ENCODE assay signal across 8 cellular contexts in genomic region chr10:28179490-28180099, GRCh38.
DNase-seq lines count a peak whose midpoint lies in the region; ATAC-seq and TF ChIP-seq lines count a peak whose summit lies in the region.

No MANE protein-coding gene starts in this region.

- no peaks in the 10 kb centered on the region for H3K9me3 Mint-ChIP-seq in Calu3 (ENCODE audit: low read depth, unreplicated experiment)

- CTCF ChIA-PET in Calu3 (lab: Charles Lee): interaction anchor here (0.6 to 1.3 kb wide), 8 partner anchors 18 to 621 kb away, joined by 3 to 15 read pairs (median 4); no protein-coding TSS in a partner anchor

- no peaks in the 10 kb centered on the region for H3K36me3 Mint-ChIP-seq in Calu3 (ENCODE audit: insufficient read depth, unreplicated experiment)

- peak; percentile 60 for TF ChIP-seq CTCF in Calu3 (IDR thresholded peaks at IDR 0.05; ENCODE audit: unreplicated experiment)

- intact Hi-C loops in Calu3 (cut with micrococcal nuclease; ENCODE audit: unreplicated experiment): loop anchor here (1.0 to 10.0 kb wide), 4 partner anchors 61 to 625 kb away; no protein-coding TSS in a partner anchor

- TF ChIP-seq RAD21 in Ishikawa (IDR thresholded peaks at IDR 0.05; ENCODE audit: low read depth): peak; percentile 82

- no peaks in the 10 kb centered on the region for H3K27me3 Mint-ChIP-seq in Calu3 (ENCODE audit: unreplicated experiment)

- H3K4me3 ChIP-seq in SK-N-MC: no peak overlapping the region

- H3K4me1 Mint-ChIP-seq in Calu3 (ENCODE audit: low read depth, unreplicated experiment): peaks cover 17% of the 10 kb centered on the region

- peak; percentile 67 for ATAC-seq in GM18861 (IDR thresholded peaks at IDR 0.05; ENCODE audit: unreplicated experiment)
- no peak for ATAC-seq in HG03521 (IDR thresholded peaks at IDR 0.05; ENCODE audit: unreplicated experiment)
- no peak for ATAC-seq in HG03025 (IDR thresholded peaks at IDR 0.05; ENCODE audit: low FRiP score, unreplicated experiment)

- peak; percentile 57 for DNase-seq in Calu3
- DNase-seq in SK-N-MC (ENCODE audit: low read depth, low spot score): peak; percentile 26
- DNase-seq in dermis microvascular lymphatic vessel endothelial cell (ENCODE audit: low read depth in 2 of 2): peak; percentile 54 to 63
- DNase-seq in lung microvascular endothelial cell (ENCODE audit: low read depth in 2 of 2): peak; percentile 57 to 78

- TF ChIP-seq EP300 in Ishikawa (IDR thresholded peaks at IDR 0.05; ENCODE audit: borderline replicate concordance): no peak

- peak overlapping the region; percentile 23 for H3K27ac Mint-ChIP-seq in Calu3 (ENCODE audit: unreplicated experiment)

- peak overlapping the region; percentile 3 for H3K4me3 Mint-ChIP-seq in Calu3 (ENCODE audit: low read depth, unreplicated experiment)

- no peak overlapping the region for H3K27ac ChIP-seq in SK-N-MC

- no peak overlapping the region for H3K9ac ChIP-seq in SK-N-MC (ENCODE audit: insufficient read length)

- no TSS peak for BruUV-seq in Calu3 (replicated peaks; lab: Mats Ljungman, UMichigan)

- H3K36me3 ChIP-seq in SK-N-MC (ENCODE audit: insufficient read depth, low read length): no peaks in the 10 kb centered on the region

- H3K9me3 ChIP-seq in SK-N-MC (ENCODE audit: low read depth, low read length): no peaks in the 10 kb centered on the region

TF ChIP-seq in Ishikawa, 13 proteins besides CTCF, POLR2A, EP300 and RAD21:
- no peak for TF ChIP-seq YY1 (IDR thresholded peaks at IDR 0.05; ENCODE audit: low read depth)
- TF ChIP-seq EGR1 (IDR thresholded peaks at IDR 0.05): no peak
- no peak for TF ChIP-seq TEAD4 (IDR thresholded peaks at IDR 0.05)
- TF ChIP-seq ZBTB7A (IDR thresholded peaks at IDR 0.05; ENCODE audit: low read depth): no peak
- TF ChIP-seq CEBPB (IDR thresholded peaks at IDR 0.05): no peak
- no peak for TF ChIP-seq REST (IDR thresholded peaks at IDR 0.05; ENCODE audit: low read depth)
- TF ChIP-seq MAX (IDR thresholded peaks at IDR 0.05): no peak
- TF ChIP-seq NFIC (IDR thresholded peaks at IDR 0.05): no peak
- no peak for TF ChIP-seq TCF12 (IDR thresholded peaks at IDR 0.05; ENCODE audit: low read depth)
- TF ChIP-seq USF1 (IDR thresholded peaks at IDR 0.05): no peak
- no peak for TF ChIP-seq CREB1 (IDR thresholded peaks at IDR 0.05; ENCODE audit: low read depth)
- no peak for TF ChIP-seq TAF1 (IDR thresholded peaks at IDR 0.05; ENCODE audit: low read depth)
- no peak for TF ChIP-seq FOXM1 (IDR thresholded peaks at IDR 0.05; ENCODE audit: borderline replicate concordance, low read depth)
TF ChIP-seq in Ishikawa: peak in this region for 0.
